Comparison of ENCODE assay signal across 32 cellular contexts in the genomic region with DNA sequence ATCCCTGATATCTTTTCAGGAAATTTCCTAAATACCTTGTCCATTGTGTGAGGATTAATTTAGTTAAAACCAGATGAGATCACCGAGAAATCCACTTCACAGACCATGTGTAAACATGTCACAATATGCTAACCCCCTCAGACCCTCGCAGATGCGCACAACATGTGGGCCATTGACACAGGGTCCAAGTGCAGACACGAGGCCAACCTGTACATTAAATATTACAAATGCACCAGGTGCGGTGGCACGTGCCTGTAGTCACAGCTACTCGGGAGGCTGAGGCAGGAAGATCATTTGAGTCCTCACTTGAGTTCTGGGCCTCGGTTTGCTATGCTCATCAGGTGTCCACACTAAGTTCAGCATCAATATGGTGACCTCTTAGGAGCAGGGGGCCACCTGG. TPM values are rescaled to one million over a fixed set of nuclear protein-coding genes. Genes with fewer than 3 reads are reported as not detected.
"Had no signal": no experiment of that assay in that cellular context is flagged by ENCODE, and none has a peak within 500 bp of the region (broad histone marks: within the 10 kb centered on the region; RNA-seq: fewer than 3 reads in every experiment).

No MANE protein-coding gene starts in this region.

- ATAC-seq: activated CD8-positive, alpha-beta T cell treated with anti-CD3 and anti-CD28 coated beads, Interleukin-2, amount 10 ng/mL, durations not matched to agents 7 days and 5 days; activated naive CD4-positive, alpha-beta T cell treated with anti-CD3 and anti-CD28 coated beads, Interleukin-2, amount 50 U/mL, for 72 hours had no signal

- H3K9me3 Mint-ChIP-seq: activated CD4-positive, alpha-beta T cell treated with anti-CD3 and anti-CD28 coated beads, Interleukin-2, amount 10 ng/mL, durations not matched to agents 24 days and 14 days; activated naive CD4-positive, alpha-beta T cell treated with anti-CD3 and anti-CD28 coated beads for 36 hours; activated naive CD4-positive, alpha-beta T cell treated with anti-CD3 and anti-CD28 coated beads, Interleukin-2, amount 50 U/mL, for 72 hours; activated T-cell treated with anti-CD3 and anti-CD28 coated beads, Interleukin-2, amount 50 U/mL, for 24 hours; activated T-helper 2 cell treated with anti-CD3 and anti-CD28 coated beads, Interferon-gamma antibody, Interleukin-2, Interleukin-4, amounts not matched to agents 10 μg/mL and 5 μg/mL and 100 μg/mL, durations not matched to agents 14 hours and 24 hours and 36 hours; T-helper 1 cell treated with Interleukin-12 subunit alpha and Interleukin-12 subunit beta and Interleukin-4 antibody, amounts not matched to agents 30 μg/mL and 1 μg/mL, for 36 hours; T-helper 2 cell treated with Interferon-gamma antibody and Interleukin-4, amounts not matched to agents 5 μg/mL and 100 μg/mL, for 36 hours had no signal

- H3K36me3 ChIP-seq: adrenal gland, MG63, SJSA1 had no signal

- DNase-seq: activated CD4-positive, alpha-beta T cell treated with anti-CD3 and anti-CD28 coated beads, Interleukin-2, amount 10 ng/mL, durations not matched to agents 24 days and 14 days; activated CD4-positive, alpha-beta T cell treated with anti-CD3 and anti-CD28 coated beads, Interleukin-2, amount 50 U/mL, for 48 hours; activated CD8-positive, alpha-beta T cell treated with anti-CD3 and anti-CD28 coated beads, Interleukin-2, amount 10 ng/mL, durations not matched to agents 7 days and 5 days; activated gamma-delta T cell; activated naive CD4-positive, alpha-beta T cell treated with anti-CD3 and anti-CD28 coated beads for 36 hours; activated T-cell treated with anti-CD3 and anti-CD28 coated beads, Interleukin-2, amount 50 U/mL, for 24 hours; adrenal gland; caudate nucleus; cerebellar nuclear complex; Kasumi-1; KG1; MG63; NCI-H1048; NCI-H1105 treated with DMSO at 0.1 percent for 48 hours; NCI-H1436; NCI-H187; NCI-H2029 treated with DMSO at 0.1 percent for 48 hours; NCI-H2107; NCI-H2171; NCI-H510A; NCI-H774; PC-9; SHP77 treated with DMSO at 0.1 percent for 48 hours; SK-N-SH had no signal

- H3K27ac Mint-ChIP-seq: activated CD4-positive, alpha-beta T cell treated with anti-CD3 and anti-CD28 coated beads, Interleukin-2, amount 10 ng/mL, durations not matched to agents 24 days and 14 days; activated CD8-positive, alpha-beta T cell treated with anti-CD3 and anti-CD28 coated beads, Interleukin-2, amount 10 ng/mL, durations not matched to agents 7 days and 5 days; activated naive CD4-positive, alpha-beta T cell treated with anti-CD3 and anti-CD28 coated beads for 36 hours; activated naive CD4-positive, alpha-beta T cell treated with anti-CD3 and anti-CD28 coated beads, Interleukin-2, amount 50 U/mL, for 72 hours; activated T-cell treated with anti-CD3 and anti-CD28 coated beads, Interleukin-2, amount 50 U/mL, for 24 hours; activated T-helper 2 cell treated with anti-CD3 and anti-CD28 coated beads, Interferon-gamma antibody, Interleukin-2, Interleukin-4, amounts not matched to agents 10 μg/mL and 5 μg/mL and 100 μg/mL, durations not matched to agents 14 hours and 24 hours and 36 hours; brain; T-helper 1 cell treated with Interleukin-12 subunit alpha and Interleukin-12 subunit beta and Interleukin-4 antibody, amounts not matched to agents 30 μg/mL and 1 μg/mL, for 36 hours; T-helper 2 cell treated with Interferon-gamma antibody and Interleukin-4, amounts not matched to agents 5 μg/mL and 100 μg/mL, for 36 hours had no signal

- H3K27me3 Mint-ChIP-seq: activated T-cell treated with anti-CD3 and anti-CD28 coated beads, Interleukin-2, amount 50 U/mL, for 24 hours had no signal

- H3K4me1 ChIP-seq: adrenal gland, SJSA1 had no signal

- H3K4me3 ChIP-seq: adrenal gland, MG63, PC-9, SJSA1 had no signal

- H3K27ac ChIP-seq: adrenal gland, PC-9, SJSA1 had no signal

- H3K27me3 ChIP-seq: adrenal gland, MG63, SJSA1 had no signal

- H3K4me2 ChIP-seq: PC-9, SK-N-SH had no signal

- H3K9ac ChIP-seq: SK-N-SH had no signal

- H3K9me3 ChIP-seq: adrenal gland, MG63, SJSA1, SK-N-SH had no signal

- H3K4me3 Mint-ChIP-seq: activated CD4-positive, alpha-beta T cell treated with anti-CD3 and anti-CD28 coated beads, Interleukin-2, amount 10 ng/mL, durations not matched to agents 24 days and 14 days; activated CD8-positive, alpha-beta T cell treated with anti-CD3 and anti-CD28 coated beads, Interleukin-2, amount 10 ng/mL, durations not matched to agents 7 days and 5 days; activated naive CD4-positive, alpha-beta T cell treated with anti-CD3 and anti-CD28 coated beads for 36 hours; activated T-cell treated with anti-CD3 and anti-CD28 coated beads, Interleukin-2, amount 50 U/mL, for 24 hours; brain; T-helper 1 cell treated with Interleukin-12 subunit alpha and Interleukin-12 subunit beta and Interleukin-4 antibody, amounts not matched to agents 30 μg/mL and 1 μg/mL, for 36 hours; T-helper 2 cell treated with Interferon-gamma antibody and Interleukin-4, amounts not matched to agents 5 μg/mL and 100 μg/mL, for 36 hours had no signal

RNA-seq across cellular contexts. Expression of a gene that starts 9.9 kb away (rescaled TPM):
- total RNA-seq: activated CD4-positive, alpha-beta T cell treated with anti-CD3 and anti-CD28 coated beads, Interleukin-2, amount 10 ng/mL, durations not matched to agents 24 days and 14 days; activated naive CD4-positive, alpha-beta T cell treated with anti-CD3 and anti-CD28 coated beads for 36 hours; activated naive CD4-positive, alpha-beta T cell treated with anti-CD3 and anti-CD28 coated beads, Interleukin-2, amount 50 U/mL, for 72 hours; activated T-helper 2 cell treated with anti-CD3 and anti-CD28 coated beads, Interferon-gamma antibody, Interleukin-2, Interleukin-4, amounts not matched to agents 10 μg/mL and 5 μg/mL and 100 μg/mL, durations not matched to agents 14 hours and 24 hours and 36 hours; RPMI7951; SJSA1 had no signal
- polyA plus RNA-seq: SK-N-SH had no signal

RNA-seq across cellular contexts. Expression of a gene that starts 19.8 kb away (rescaled TPM):
- total RNA-seq: activated naive CD4-positive, alpha-beta T cell treated with anti-CD3 and anti-CD28 coated beads for 36 hours; activated naive CD4-positive, alpha-beta T cell treated with anti-CD3 and anti-CD28 coated beads, Interleukin-2, amount 50 U/mL, for 72 hours; bronchial epithelial cell; PC-9; RPMI7951; SJSA1 had no signal
- polyA plus RNA-seq: SK-N-SH had no signal
